ENCODE assay signal across 1 cellular context in the genomic region with DNA sequence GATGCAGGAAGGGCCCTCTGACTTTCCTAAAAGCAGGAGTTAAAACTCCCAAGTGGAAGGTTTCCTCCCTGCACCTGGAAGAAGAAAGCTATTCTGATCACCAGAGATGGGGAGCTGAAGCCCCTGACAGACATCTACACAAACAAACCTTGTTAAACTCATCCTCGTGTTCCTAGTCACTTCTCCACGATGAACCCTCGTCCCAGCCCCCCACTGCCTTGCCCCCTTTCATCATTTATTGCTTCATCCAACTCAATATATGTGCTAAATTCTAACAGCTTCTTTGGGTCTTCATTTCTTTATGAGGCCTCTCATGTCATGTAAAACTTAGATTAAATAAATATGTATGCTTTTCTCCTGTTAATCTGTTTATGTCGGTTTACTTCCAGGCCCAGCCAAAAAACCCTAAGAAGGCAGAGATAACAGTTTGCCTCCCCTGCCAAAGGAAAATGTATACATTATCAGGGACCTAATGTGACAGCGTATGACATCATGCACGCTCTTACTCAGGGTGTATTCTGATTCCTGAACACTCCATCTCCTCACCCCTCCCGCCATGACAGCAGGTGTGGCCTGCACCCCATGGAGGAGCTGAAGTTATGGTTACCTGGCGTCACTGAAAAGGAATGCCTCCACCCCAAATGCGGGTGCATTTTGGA.
A peak's percentile ranks its signal among the peaks of the same experiment; 100 is the strongest.
TF ChIP-seq lines count a peak whose summit lies in the region.

No MANE protein-coding gene starts in this region.

TF ChIP-seq in K562, 482 proteins besides CTCF, POLR2A, EP300 and RAD21 (continued from another document and continues in another):
- 0 out of 4 replicates have a peak, but pooled peaks of 1 of the 2 experiments have one; percentile 26 for TF ChIP-seq MAZ (CRISPR knock-in tag; conservative IDR thresholded peaks at IDR 0.05 in 1 of 2, IDR thresholded peaks at IDR 0.05 in 1 of 2)
- 0 out of 2 replicates have a peak, but pooled peaks have one; percentile 25 for TF ChIP-seq KLF6 (CRISPR knock-in tag; IDR thresholded peaks at IDR 0.05; ENCODE audit: borderline replicate concordance)
- TF ChIP-seq ATF1 (CRISPR knock-in tag; IDR thresholded peaks at IDR 0.05) = no peak
- peak; percentile 73 for TF ChIP-seq ATF1 (tag; IDR thresholded peaks at IDR 0.05)
- TF ChIP-seq, protein P1, sequence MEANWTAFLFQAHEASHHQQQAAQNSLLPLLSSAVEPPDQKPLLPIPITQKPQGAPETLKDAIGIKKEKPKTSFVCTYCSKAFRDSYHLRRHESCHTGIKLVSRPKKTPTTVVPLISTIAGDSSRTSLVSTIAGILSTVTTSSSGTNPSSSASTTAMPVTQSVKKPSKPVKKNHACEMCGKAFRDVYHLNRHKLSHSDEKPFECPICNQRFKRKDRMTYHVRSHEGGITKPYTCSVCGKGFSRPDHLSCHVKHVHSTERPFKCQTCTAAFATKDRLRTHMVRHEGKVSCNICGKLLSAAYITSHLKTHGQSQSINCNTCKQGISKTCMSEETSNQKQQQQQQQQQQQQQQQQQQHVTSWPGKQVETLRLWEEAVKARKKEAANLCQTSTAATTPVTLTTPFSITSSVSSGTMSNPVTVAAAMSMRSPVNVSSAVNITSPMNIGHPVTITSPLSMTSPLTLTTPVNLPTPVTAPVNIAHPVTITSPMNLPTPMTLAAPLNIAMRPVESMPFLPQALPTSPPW (CRISPR knock-in tag; IDR thresholded peaks at IDR 0.05) = 0 out of 2 replicates have a peak, but pooled peaks have one; percentile 2
- TF ChIP-seq ZNF217 (CRISPR knock-in tag; IDR thresholded peaks at IDR 0.05) = no peak
- TF ChIP-seq DPF2 (IDR thresholded peaks at IDR 0.05) = peak; percentile 54; the same call in 1 of the 2 replicates
- no peak for TF ChIP-seq HDAC6 (IDR thresholded peaks at IDR 0.05; ENCODE audit: low read depth, low read length)
- TF ChIP-seq, protein P2, sequence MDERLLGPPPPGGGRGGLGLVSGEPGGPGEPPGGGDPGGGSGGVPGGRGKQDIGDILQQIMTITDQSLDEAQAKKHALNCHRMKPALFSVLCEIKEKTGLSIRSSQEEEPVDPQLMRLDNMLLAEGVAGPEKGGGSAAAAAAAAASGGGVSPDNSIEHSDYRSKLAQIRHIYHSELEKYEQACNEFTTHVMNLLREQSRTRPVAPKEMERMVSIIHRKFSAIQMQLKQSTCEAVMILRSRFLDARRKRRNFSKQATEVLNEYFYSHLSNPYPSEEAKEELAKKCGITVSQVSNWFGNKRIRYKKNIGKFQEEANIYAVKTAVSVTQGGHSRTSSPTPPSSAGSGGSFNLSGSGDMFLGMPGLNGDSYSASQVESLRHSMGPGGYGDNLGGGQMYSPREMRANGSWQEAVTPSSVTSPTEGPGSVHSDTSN (CRISPR knock-in tag; IDR thresholded peaks at IDR 0.05; ENCODE audit: low read depth) = no peak
- TF ChIP-seq, protein P2 (tag; conservative IDR thresholded peaks at IDR 0.05; ENCODE audit: low read depth) = 0 out of 2 replicates have a peak, but pooled peaks have one; percentile 24
- TF ChIP-seq, protein P3, sequence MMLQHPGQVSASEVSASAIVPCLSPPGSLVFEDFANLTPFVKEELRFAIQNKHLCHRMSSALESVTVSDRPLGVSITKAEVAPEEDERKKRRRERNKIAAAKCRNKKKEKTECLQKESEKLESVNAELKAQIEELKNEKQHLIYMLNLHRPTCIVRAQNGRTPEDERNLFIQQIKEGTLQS (IDR thresholded peaks at IDR 0.05) = peak; percentile 92
- TF ChIP-seq, protein P3 (CRISPR knock-in tag; conservative IDR thresholded peaks at IDR 0.05) = no peak
- TF ChIP-seq, protein P4, sequence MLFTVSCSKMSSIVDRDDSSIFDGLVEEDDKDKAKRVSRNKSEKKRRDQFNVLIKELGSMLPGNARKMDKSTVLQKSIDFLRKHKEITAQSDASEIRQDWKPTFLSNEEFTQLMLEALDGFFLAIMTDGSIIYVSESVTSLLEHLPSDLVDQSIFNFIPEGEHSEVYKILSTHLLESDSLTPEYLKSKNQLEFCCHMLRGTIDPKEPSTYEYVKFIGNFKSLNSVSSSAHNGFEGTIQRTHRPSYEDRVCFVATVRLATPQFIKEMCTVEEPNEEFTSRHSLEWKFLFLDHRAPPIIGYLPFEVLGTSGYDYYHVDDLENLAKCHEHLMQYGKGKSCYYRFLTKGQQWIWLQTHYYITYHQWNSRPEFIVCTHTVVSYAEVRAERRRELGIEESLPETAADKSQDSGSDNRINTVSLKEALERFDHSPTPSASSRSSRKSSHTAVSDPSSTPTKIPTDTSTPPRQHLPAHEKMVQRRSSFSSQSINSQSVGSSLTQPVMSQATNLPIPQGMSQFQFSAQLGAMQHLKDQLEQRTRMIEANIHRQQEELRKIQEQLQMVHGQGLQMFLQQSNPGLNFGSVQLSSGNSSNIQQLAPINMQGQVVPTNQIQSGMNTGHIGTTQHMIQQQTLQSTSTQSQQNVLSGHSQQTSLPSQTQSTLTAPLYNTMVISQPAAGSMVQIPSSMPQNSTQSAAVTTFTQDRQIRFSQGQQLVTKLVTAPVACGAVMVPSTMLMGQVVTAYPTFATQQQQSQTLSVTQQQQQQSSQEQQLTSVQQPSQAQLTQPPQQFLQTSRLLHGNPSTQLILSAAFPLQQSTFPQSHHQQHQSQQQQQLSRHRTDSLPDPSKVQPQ (CRISPR knock-in tag; IDR thresholded peaks at IDR 0.05; ENCODE audit: borderline replicate concordance) = no peak
- TF ChIP-seq, protein P5, sequence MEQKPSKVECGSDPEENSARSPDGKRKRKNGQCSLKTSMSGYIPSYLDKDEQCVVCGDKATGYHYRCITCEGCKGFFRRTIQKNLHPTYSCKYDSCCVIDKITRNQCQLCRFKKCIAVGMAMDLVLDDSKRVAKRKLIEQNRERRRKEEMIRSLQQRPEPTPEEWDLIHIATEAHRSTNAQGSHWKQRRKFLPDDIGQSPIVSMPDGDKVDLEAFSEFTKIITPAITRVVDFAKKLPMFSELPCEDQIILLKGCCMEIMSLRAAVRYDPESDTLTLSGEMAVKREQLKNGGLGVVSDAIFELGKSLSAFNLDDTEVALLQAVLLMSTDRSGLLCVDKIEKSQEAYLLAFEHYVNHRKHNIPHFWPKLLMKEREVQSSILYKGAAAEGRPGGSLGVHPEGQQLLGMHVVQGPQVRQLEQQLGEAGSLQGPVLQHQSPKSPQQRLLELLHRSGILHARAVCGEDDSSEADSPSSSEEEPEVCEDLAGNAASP (IDR thresholded peaks at IDR 0.05) = no peak
- no peak for TF ChIP-seq ZNF79 (CRISPR knock-in tag; IDR thresholded peaks at IDR 0.05; ENCODE audit: low read depth)
- peak; percentile 83 for TF ChIP-seq ZKSCAN8 (CRISPR knock-in tag; IDR thresholded peaks at IDR 0.05)
- TF ChIP-seq RBFOX2 (IDR thresholded peaks at IDR 0.05; ENCODE audit: low read depth, low read length) = peak; percentile 47; the same call in 1 of the 2 replicates
- TF ChIP-seq SMAD4 (CRISPR knock-in tag; conservative IDR thresholded peaks at IDR 0.05) = 0 out of 2 replicates have a peak, but pooled peaks have one; percentile 37
- TF ChIP-seq, protein P6, sequence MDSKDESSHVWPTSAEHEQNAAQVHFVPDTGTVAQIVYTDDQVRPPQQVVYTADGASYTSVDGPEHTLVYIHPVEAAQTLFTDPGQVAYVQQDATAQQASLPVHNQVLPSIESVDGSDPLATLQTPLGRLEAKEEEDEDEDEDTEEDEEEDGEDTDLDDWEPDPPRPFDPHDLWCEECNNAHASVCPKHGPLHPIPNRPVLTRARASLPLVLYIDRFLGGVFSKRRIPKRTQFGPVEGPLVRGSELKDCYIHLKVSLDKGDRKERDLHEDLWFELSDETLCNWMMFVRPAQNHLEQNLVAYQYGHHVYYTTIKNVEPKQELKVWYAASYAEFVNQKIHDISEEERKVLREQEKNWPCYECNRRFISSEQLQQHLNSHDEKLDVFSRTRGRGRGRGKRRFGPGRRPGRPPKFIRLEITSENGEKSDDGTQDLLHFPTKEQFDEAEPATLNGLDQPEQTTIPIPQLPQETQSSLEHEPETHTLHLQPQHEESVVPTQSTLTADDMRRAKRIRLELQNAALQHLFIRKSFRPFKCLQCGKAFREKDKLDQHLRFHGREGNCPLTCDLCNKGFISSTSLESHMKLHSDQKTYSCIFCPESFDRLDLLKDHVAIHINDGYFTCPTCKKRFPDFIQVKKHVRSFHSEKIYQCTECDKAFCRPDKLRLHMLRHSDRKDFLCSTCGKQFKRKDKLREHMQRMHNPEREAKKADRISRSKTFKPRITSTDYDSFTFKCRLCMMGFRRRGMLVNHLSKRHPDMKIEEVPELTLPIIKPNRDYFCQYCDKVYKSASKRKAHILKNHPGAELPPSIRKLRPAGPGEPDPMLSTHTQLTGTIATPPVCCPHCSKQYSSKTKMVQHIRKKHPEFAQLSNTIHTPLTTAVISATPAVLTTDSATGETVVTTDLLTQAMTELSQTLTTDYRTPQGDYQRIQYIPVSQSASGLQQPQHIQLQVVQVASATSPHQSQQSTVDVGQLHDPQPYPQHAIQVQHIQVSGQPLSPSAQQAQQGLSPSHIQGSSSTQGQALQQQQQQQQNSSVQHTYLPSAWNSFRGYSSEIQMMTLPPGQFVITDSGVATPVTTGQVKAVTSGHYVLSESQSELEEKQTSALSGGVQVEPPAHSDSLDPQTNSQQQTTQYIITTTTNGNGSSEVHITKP (IDR thresholded peaks at IDR 0.05; ENCODE audit: partially characterized antibody) = peak; percentile 7
- TF ChIP-seq EP400 (IDR thresholded peaks at IDR 0.05) = peak; percentile 25; the same call in 1 of the 2 replicates
- no peak for TF ChIP-seq ELF4 (CRISPR knock-in tag; IDR thresholded peaks at IDR 0.05)
- TF ChIP-seq TAF9B (IDR thresholded peaks at IDR 0.05; ENCODE audit: partially characterized antibody) = no peak
- TF ChIP-seq ZNF41 (CRISPR knock-in tag; conservative IDR thresholded peaks at IDR 0.05) = no peak
- no peak for TF ChIP-seq NCOA1 (IDR thresholded peaks at IDR 0.05; ENCODE audit: low read depth)
- TF ChIP-seq CEBPB (tag; IDR thresholded peaks at IDR 0.05) = peak; percentile 35; the same call in 1 of the 2 replicates
- TF ChIP-seq CCAR2 (IDR thresholded peaks at IDR 0.05; ENCODE audit: low read depth, low read length) = no peak
- TF ChIP-seq CREB1 (IDR thresholded peaks at IDR 0.05) = peak; percentile 58; the same call in 1 of the 2 replicates
- peak; percentile 17; the same call in 1 of the 2 replicates for TF ChIP-seq CREB1 (CRISPR knock-in tag; IDR thresholded peaks at IDR 0.05)
- no peak for TF ChIP-seq NR4A1 (CRISPR knock-in tag; IDR thresholded peaks at IDR 0.05)
- TF ChIP-seq NR4A1 (tag; IDR thresholded peaks at IDR 0.05) = no peak; the same call in 1 of the 2 replicates
- no peak for TF ChIP-seq SMC3 (conservative IDR thresholded peaks at IDR 0.05; ENCODE audit: insufficient read depth, low read depth, low read length)
- TF ChIP-seq POLR3G (IDR thresholded peaks at IDR 0.05; ENCODE audit: extremely low read depth, insufficient read length, insufficient replicate concordance) = no peak
- peak; percentile 75; the same call in 1 of the 2 replicates for TF ChIP-seq ZNF239 (CRISPR knock-in tag; IDR thresholded peaks at IDR 0.05)
- TF ChIP-seq ARID1B (IDR thresholded peaks at IDR 0.05) = peak; percentile 47; the same call in 1 of the 2 replicates
- TF ChIP-seq, protein P7, sequence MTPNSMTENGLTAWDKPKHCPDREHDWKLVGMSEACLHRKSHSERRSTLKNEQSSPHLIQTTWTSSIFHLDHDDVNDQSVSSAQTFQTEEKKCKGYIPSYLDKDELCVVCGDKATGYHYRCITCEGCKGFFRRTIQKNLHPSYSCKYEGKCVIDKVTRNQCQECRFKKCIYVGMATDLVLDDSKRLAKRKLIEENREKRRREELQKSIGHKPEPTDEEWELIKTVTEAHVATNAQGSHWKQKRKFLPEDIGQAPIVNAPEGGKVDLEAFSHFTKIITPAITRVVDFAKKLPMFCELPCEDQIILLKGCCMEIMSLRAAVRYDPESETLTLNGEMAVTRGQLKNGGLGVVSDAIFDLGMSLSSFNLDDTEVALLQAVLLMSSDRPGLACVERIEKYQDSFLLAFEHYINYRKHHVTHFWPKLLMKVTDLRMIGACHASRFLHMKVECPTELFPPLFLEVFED (CRISPR knock-in tag; conservative IDR thresholded peaks at IDR 0.05) = no peak
- TF ChIP-seq POLR2H (tag; IDR thresholded peaks at IDR 0.05; ENCODE audit: low read depth) = peak; percentile 34; the same call in 1 of the 2 replicates
- TF ChIP-seq, protein P8, sequence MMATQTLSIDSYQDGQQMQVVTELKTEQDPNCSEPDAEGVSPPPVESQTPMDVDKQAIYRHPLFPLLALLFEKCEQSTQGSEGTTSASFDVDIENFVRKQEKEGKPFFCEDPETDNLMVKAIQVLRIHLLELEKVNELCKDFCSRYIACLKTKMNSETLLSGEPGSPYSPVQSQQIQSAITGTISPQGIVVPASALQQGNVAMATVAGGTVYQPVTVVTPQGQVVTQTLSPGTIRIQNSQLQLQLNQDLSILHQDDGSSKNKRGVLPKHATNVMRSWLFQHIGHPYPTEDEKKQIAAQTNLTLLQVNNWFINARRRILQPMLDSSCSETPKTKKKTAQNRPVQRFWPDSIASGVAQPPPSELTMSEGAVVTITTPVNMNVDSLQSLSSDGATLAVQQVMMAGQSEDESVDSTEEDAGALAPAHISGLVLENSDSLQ (IDR thresholded peaks at IDR 0.05) = peak; percentile 50; the same call in 1 of the 2 replicates
- peak in 1 of 2 experiments; percentile 31; a peak in 2 of 4 replicates for TF ChIP-seq TRIM24 (IDR thresholded peaks at IDR 0.05)
- TF ChIP-seq SMARCA4 (IDR thresholded peaks at IDR 0.05) = peak; percentile 59; the same call in 1 of the 2 replicates
- TF ChIP-seq, protein P9, sequence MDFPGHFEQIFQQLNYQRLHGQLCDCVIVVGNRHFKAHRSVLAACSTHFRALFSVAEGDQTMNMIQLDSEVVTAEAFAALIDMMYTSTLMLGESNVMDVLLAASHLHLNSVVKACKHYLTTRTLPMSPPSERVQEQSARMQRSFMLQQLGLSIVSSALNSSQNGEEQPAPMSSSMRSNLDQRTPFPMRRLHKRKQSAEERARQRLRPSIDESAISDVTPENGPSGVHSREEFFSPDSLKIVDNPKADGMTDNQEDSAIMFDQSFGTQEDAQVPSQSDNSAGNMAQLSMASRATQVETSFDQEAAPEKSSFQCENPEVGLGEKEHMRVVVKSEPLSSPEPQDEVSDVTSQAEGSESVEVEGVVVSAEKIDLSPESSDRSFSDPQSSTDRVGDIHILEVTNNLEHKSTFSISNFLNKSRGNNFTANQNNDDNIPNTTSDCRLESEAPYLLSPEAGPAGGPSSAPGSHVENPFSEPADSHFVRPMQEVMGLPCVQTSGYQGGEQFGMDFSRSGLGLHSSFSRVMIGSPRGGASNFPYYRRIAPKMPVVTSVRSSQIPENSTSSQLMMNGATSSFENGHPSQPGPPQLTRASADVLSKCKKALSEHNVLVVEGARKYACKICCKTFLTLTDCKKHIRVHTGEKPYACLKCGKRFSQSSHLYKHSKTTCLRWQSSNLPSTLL (IDR thresholded peaks at IDR 0.05) = no peak
- peak; percentile 91 for TF ChIP-seq ZNF589 (CRISPR knock-in tag; IDR thresholded peaks at IDR 0.05; ENCODE audit: low read depth)
- TF ChIP-seq MEIS2 (IDR thresholded peaks at IDR 0.05; ENCODE audit: partially characterized antibody) = peak; percentile 70
- peak in 1 of 2 experiments; percentile 36; a peak in 1 of 4 replicates for TF ChIP-seq RCOR1 (IDR thresholded peaks at IDR 0.05; ENCODE audit: borderline replicate concordance in 1 of 2, low read depth in 2 of 2, low read length in 2 of 2)
- 0 out of 2 replicates have a peak, but pooled peaks have one; percentile 42 for TF ChIP-seq NFRKB (IDR thresholded peaks at IDR 0.05; ENCODE audit: low read depth)
